In genomic region chr19:18204394-18205179, GRCh38 we compare ENCODE assay signal across 8 cellular contexts. TPM values are rescaled to one million over a fixed set of nuclear protein-coding genes. Genes with fewer than 3 reads are reported as not detected.
DNase-seq lines count a peak whose midpoint lies in the region; ATAC-seq, FAIRE-seq and TF ChIP-seq lines count a peak whose summit lies in the region.

No MANE protein-coding gene starts in this region.

- peak overlapping the region; percentile 84 for H2AFZ ChIP-seq in GM12878 (ENCODE audit: control insufficient read depth, low read depth, low read length)
- peak overlapping the region; percentile 85 for H2AFZ ChIP-seq in keratinocyte (ENCODE audit: control insufficient read depth, low read length)

- H3K27ac ChIP-seq in 22Rv1 (peak overlapping the region; percentile 49; the same call in 1 of the 2 replicates), GM12878 (ENCODE audit: control insufficient read depth, insufficient read depth) (peak overlapping the region; percentile 68), keratinocyte (ENCODE audit: control insufficient read depth, insufficient read depth, low read length) (peak overlapping the region; percentile 80)

- H4K20me1 ChIP-seq in GM12878 (ENCODE audit: control insufficient read depth, insufficient read depth), result no peaks in the 10 kb centered on the region
- no peaks in the 10 kb centered on the region for H4K20me1 ChIP-seq in keratinocyte (ENCODE audit: control insufficient read depth, extremely low read depth, insufficient read depth, low read length)

- H3K4me2 ChIP-seq in GM12878 (ENCODE audit: control insufficient read depth, insufficient read depth), result peak overlapping the region; percentile 62
- peak overlapping the region; percentile 97 for H3K4me2 ChIP-seq in keratinocyte (ENCODE audit: control insufficient read depth, extremely low read depth, insufficient read depth, low read depth, low read length)

- ATAC-seq in HG03045 (IDR thresholded peaks at IDR 0.05; ENCODE audit: unreplicated experiment), result peak; percentile 21
- ATAC-seq in GM12878, result peak; percentile 7
- ATAC-seq in stimulated activated memory B cell treated with anti-CD40 and anti-IgM and Interleukin-4, amounts not matched to agents 10 μg/mL and 1 μg/mL and 100 μg/mL, for 72 hours, result peak; percentile 31

- H3K27me3 Mint-ChIP-seq in stimulated activated memory B cell treated with anti-CD40 and anti-IgM and Interleukin-4, amounts not matched to agents 10 μg/mL and 1 μg/mL and 100 μg/mL, for 72 hours, result peaks cover 9% of the 10 kb centered on the region

- H3K4me3 Mint-ChIP-seq in stimulated activated memory B cell treated with anti-CD40 and anti-IgM and Interleukin-4, amounts not matched to agents 10 μg/mL and 1 μg/mL and 100 μg/mL, for 72 hours, result peak overlapping the region; percentile 86

- H3K36me3 ChIP-seq in GM12878 (ENCODE audit: control insufficient read depth in 2 of 2, insufficient read depth in 2 of 2, low read length in 1 of 2) (peaks cover 0 to 3% of the 10 kb centered on the region in 2 experiments; a peak in 2 of 4 replicates), keratinocyte (ENCODE audit: control insufficient read depth in 2 of 2, extremely low read depth in 1 of 2, insufficient read depth in 2 of 2, low read length in 2 of 2) (no peaks in the 10 kb centered on the region)

- peaks cover 44% of the 10 kb centered on the region for H3K4me1 Mint-ChIP-seq in stimulated activated memory B cell treated with anti-CD40 and anti-IgM and Interleukin-4, amounts not matched to agents 10 μg/mL and 1 μg/mL and 100 μg/mL, for 72 hours

- H3K9ac ChIP-seq in GM12878 (ENCODE audit: control insufficient read depth, insufficient read depth, low read length) (peak overlapping the region; percentile 84), keratinocyte (ENCODE audit: control insufficient read depth, extremely low read depth, insufficient read depth, low read length) (peak overlapping the region; percentile 77)

- peak overlapping the region; percentile 81 for H3K27ac Mint-ChIP-seq in stimulated activated memory B cell treated with anti-CD40 and anti-IgM and Interleukin-4, amounts not matched to agents 10 μg/mL and 1 μg/mL and 100 μg/mL, for 72 hours

- TSS peak; percentile 95 for BruUV-seq in GM12878 (replicated peaks; lab: Mats Ljungman, UMichigan)

- TF ChIP-seq POLR2A in GM12878 (IDR thresholded peaks at IDR 0.05; ENCODE audit: low read depth, low read length), result no peak

- SMC1A ChIA-PET in GM12878 (lab: Charles Lee; ENCODE audit: uncharacterized antibody, unreplicated experiment), result interaction anchor here (0.7 to 9.5 kb wide), 20 partner anchors 10 to 206 kb away, joined by 3 to 121 read pairs (median 4); partner anchors contain the start of gene MPV17L2

- CTCF ChIA-PET in GM12878 (lab: Yijun Ruan, JAX), result interaction anchor here (0.6 to 11.7 kb wide), 17 partner anchors 12 to 250 kb away, joined by 3 to 213 read pairs (median 4); partner anchors contain the start of genes LSM4, MPV17L2 and PDE4C

- no peak for FAIRE-seq in GM12878 (lab: Jason Lieb, UNC)
- no peak for FAIRE-seq in keratinocyte (lab: Jason Lieb, UNC)

- RAD21 ChIA-PET in GM12878 (lab: Charles Lee; ENCODE audit: unreplicated experiment), result interaction anchor here (0.8 to 8.1 kb wide), 19 partner anchors 10 to 215 kb away, joined by 3 to 175 read pairs (median 5); partner anchors contain the start of genes JUND, MPV17L2, PIK3R2 and SSBP4

- no peaks in the 10 kb centered on the region for H3K9me1 ChIP-seq in keratinocyte (ENCODE audit: control insufficient read depth, extremely low read depth, insufficient read depth, low read length)

- H3K27me3 ChIP-seq in GM12878 (replicated peaks in 1 of 2; ENCODE audit: control insufficient read depth in 2 of 2, insufficient read depth in 2 of 2, low read length in 1 of 2) (no peaks in the 10 kb centered on the region), keratinocyte (ENCODE audit: control insufficient read depth, extremely low read depth, insufficient read depth, low read length) (peaks cover 2% of the 10 kb centered on the region)

- DNase-seq in RPMI7951 (ENCODE audit: low read depth) (peak; percentile 33), GM12878 (ENCODE audit: low read depth, low spot score) (no peak), keratinocyte (ENCODE audit: low read depth, low spot score) (no peak), GM10266 (ENCODE audit: extremely low spot score) (no peak)

- intact Hi-C loops in GM12878 (cut with micrococcal nuclease; ENCODE audit: unreplicated experiment), result loop anchor here (5.0 to 10.0 kb wide), 2 partner anchors 123 to 210 kb away; partner anchors contain the start of gene SSBP4

- no peaks in the 10 kb centered on the region for H3K9me3 ChIP-seq in GM12878 (replicated peaks; ENCODE audit: control insufficient read depth, insufficient read depth, low read length)
- H3K9me3 ChIP-seq in keratinocyte (ENCODE audit: control insufficient read depth, low read depth, low read length), result no peaks in the 10 kb centered on the region

- in situ Hi-C loops in GM12878 (cut with MboI), result loop anchor here (5.0 kb wide), 1 partner anchor 43 kb away; no protein-coding TSS in a partner anchor

- TF ChIP-seq RAD21 in GM12878 (IDR thresholded peaks at IDR 0.05; ENCODE audit: insufficient read depth, low read depth, low read length), result no peak

- peaks cover 6% of the 10 kb centered on the region for H3K36me3 Mint-ChIP-seq in stimulated activated memory B cell treated with anti-CD40 and anti-IgM and Interleukin-4, amounts not matched to agents 10 μg/mL and 1 μg/mL and 100 μg/mL, for 72 hours

- no peaks in the 10 kb centered on the region for H3K9me3 Mint-ChIP-seq in stimulated activated memory B cell treated with anti-CD40 and anti-IgM and Interleukin-4, amounts not matched to agents 10 μg/mL and 1 μg/mL and 100 μg/mL, for 72 hours

- H3K4me3 ChIP-seq in GM12875 (ENCODE audit: low read depth, low read length) (peak overlapping the region; percentile 41), GM12878 (peak overlapping the region; percentile 86), keratinocyte (ENCODE audit: control insufficient read depth in 2 of 3, extremely low read depth in 1 of 3, insufficient read depth in 2 of 3, low read depth in 1 of 3, low read length in 3 of 3) (peak overlapping the region; percentile 51 to 94 (median 86))

- dilution Hi-C loops in keratinocyte (cut with MboI; ENCODE audit: extremely low pct_ligation_motif_present, low sequenced_read_pairs), result no loop called here

- POLR2A ChIA-PET in GM12878 (lab: Charles Lee), result interaction anchor here (0.5 to 3.4 kb wide), 19 partner anchors 10 to 213 kb away, joined by 3 to 29 read pairs (median 5); partner anchors contain the start of genes JUND, LSM4, MPV17L2 and PDE4C

- whole genome bisulfite sequencing in GM12878 (ENCODE audit: insufficient coverage, insufficient replicate concordance, low lambda C conversion rate, missing lambda C conversion rate), result under 1% methylated on average over 22 of the region's 22 CpGs

- H3K79me2 ChIP-seq in GM12878 (ENCODE audit: control insufficient read depth, insufficient read depth, low read length) (peaks cover 9% of the 10 kb centered on the region), keratinocyte (ENCODE audit: control insufficient read depth, insufficient read depth, low read length) (no peaks in the 10 kb centered on the region)

- H3K4me1 ChIP-seq in GM12878 (ENCODE audit: control insufficient read depth, insufficient read depth, low read length), result peaks cover 6% of the 10 kb centered on the region
- peaks cover 20% of the 10 kb centered on the region for H3K4me1 ChIP-seq in keratinocyte (ENCODE audit: control insufficient read depth, extremely low read depth, insufficient read depth, low read length)

- TF ChIP-seq CTCF in 22Rv1 (IDR thresholded peaks at IDR 0.05) (no peak), GM12875 (IDR thresholded peaks at IDR 0.05; ENCODE audit: borderline replicate concordance, insufficient read depth, low read depth, low read length) (no peak), GM12878 (IDR thresholded peaks at IDR 0.05 in 2 of 3, conservative IDR thresholded peaks at IDR 0.05 in 1 of 3; ENCODE audit: control insufficient read depth in 2 of 3, extremely low read depth in 1 of 3, insufficient read depth in 1 of 3, low read depth in 3 of 3, low read length in 3 of 3) (no peak), keratinocyte (optimal IDR thresholded peaks at IDR 0.05 in 1 of 3, IDR thresholded peaks at IDR 0.05 in 1 of 3, conservative IDR thresholded peaks at IDR 0.05 in 1 of 3; ENCODE audit: extremely low read depth in 1 of 3, insufficient read depth in 2 of 3, low read length in 3 of 3) (no peak), GM10266 (IDR thresholded peaks at IDR 0.05; ENCODE audit: control insufficient read depth, insufficient read depth, low read depth, missing control alignments) (no peak)

- TF ChIP-seq EP300 in GM12878 (IDR thresholded peaks at IDR 0.05; ENCODE audit: borderline replicate concordance in 1 of 2, control insufficient read depth in 1 of 2, low read depth in 2 of 2, low read length in 2 of 2), result no peak

RNA-seq across cellular contexts. Expression of gene RAB3A, which starts 0.7 kb away (rescaled TPM):
- total RNA-seq in RPMI7951 (2014; rRNA removed; shearing (Covaris generic)), result 1.7 and 3.6 TPM in 2 replicates
- 9.4 and 18.2 TPM in 2 replicates for total RNA-seq in GM12878 (2013; cell fraction: nucleolus; rRNA removed)
- 0.98 and 1.2 TPM in 2 replicates for total RNA-seq in GM12878 (2014; rRNA removed)
- 0.51 and 0.67 TPM in 2 replicates for total RNA-seq in GM12878 (2014; rRNA removed; fragmentation: Illumina TruSeq; extraction: Trizol)
- total RNA-seq in GM12878 (2021), result 2.9 and 3.5 TPM in 2 replicates
- polyA plus RNA-seq in GM12878 (2011; ENCODE audit: low read depth), result 0.73 TPM
- 1.3 and 2.8 TPM in 2 replicates for polyA plus RNA-seq in GM12878 (2011; rRNA removed)
- polyA plus RNA-seq in GM12878 (2011; cell fraction: cytosol; rRNA removed), result 3.9 and 4.9 TPM in 2 replicates
- 9.4 and 10.2 TPM in 2 replicates for polyA plus RNA-seq in GM12878 (2011; cell fraction: nucleus; rRNA removed)
- polyA plus RNA-seq in GM12878 (2012), result 1.5 and 3.5 TPM in 2 replicates
- 0.54 and 1.1 TPM in 2 replicates for polyA plus RNA-seq in GM12878 (2014; fragmentation: Illumina TruSeq; extraction: Trizol)
- polyA plus RNA-seq in GM12878 (2014; fragmentation: Nextera tagmentation; extraction: Ambion mirVana), result under 1 TPM in 1 of 2 experiments, not detected in 1; 0.07 TPM
- polyA plus RNA-seq in GM12878 (2014; rRNA removed), result 1.0 and 2.5 TPM in 2 replicates
- polyA plus RNA-seq in GM12878 (2016; fragmentation: Nextera tagmentation; extraction: Ambion mirVana), result 1 to 10 TPM; 1.6 to 2.0 TPM
- polyA minus RNA-seq in GM12878 (2011; rRNA and poly(A)+ RNA removed), result 13.7 and 23.1 TPM in 2 replicates
- 3.7 and 6.1 TPM in 2 replicates for polyA minus RNA-seq in GM12878 (2011; cell fraction: cytosol; rRNA and poly(A)+ RNA removed)
- 8.9 and 16.6 TPM in 2 replicates for polyA minus RNA-seq in GM12878 (2011; cell fraction: nucleus; rRNA and poly(A)+ RNA removed)
- 0.30 to 0.92 TPM (median 0.56 TPM) in 3 replicates for polyA plus RNA-seq in keratinocyte
- 0.46 TPM for polyA plus RNA-seq in keratinocyte (2011; ENCODE audit: low read depth)
- 0.46 and 0.86 TPM in 2 replicates for polyA plus RNA-seq in keratinocyte (2011; cell fraction: cytosol; rRNA removed)
- 0.55 and 0.56 TPM in 2 replicates for polyA plus RNA-seq in keratinocyte (2011; cell fraction: nucleus; rRNA removed)
- 0.62 and 1.0 TPM in 2 replicates for polyA plus RNA-seq in keratinocyte (2012; ENCODE audit: low replicate concordance)
- 0.48 to 6.9 TPM (median 4.0 TPM) in 3 replicates for polyA minus RNA-seq in keratinocyte
- 2.1 TPM for polyA minus RNA-seq in keratinocyte (2011; cell fraction: cytosol; rRNA and poly(A)+ RNA removed)
- 0.39 and 0.42 TPM in 2 replicates for polyA minus RNA-seq in keratinocyte (2011; cell fraction: nucleus; rRNA and poly(A)+ RNA removed)

RNA-seq across cellular contexts. Expression of gene MPV17L2, which starts 11.6 kb away (rescaled TPM):
- 18.6 and 23.5 TPM in 2 replicates for total RNA-seq in RPMI7951 (2014; rRNA removed; shearing (Covaris generic))
- 3.3 and 7.4 TPM in 2 replicates for total RNA-seq in GM12878 (2013; cell fraction: nucleolus; rRNA removed)
- total RNA-seq in GM12878 (2014; rRNA removed) (26.7 and 32.0 TPM in 2 replicates), GM12878 (2014; rRNA removed; fragmentation: Illumina TruSeq; extraction: Trizol) (13.6 and 15.4 TPM in 2 replicates), GM12878 (2021) (17.9 and 19.9 TPM in 2 replicates)
- 3.9 TPM for polyA plus RNA-seq in GM12878 (2011; ENCODE audit: low read depth)
- polyA plus RNA-seq in GM12878 (2011; rRNA removed) (7.1 and 17.1 TPM in 2 replicates), GM12878 (2014; fragmentation: Illumina TruSeq; extraction: Trizol) (10.4 and 25.9 TPM in 2 replicates), GM12878 (2014; fragmentation: Nextera tagmentation; extraction: Ambion mirVana) (1 to 10 TPM; 5.1 to 7.7 TPM), GM12878 (2014; rRNA removed) (39.4 and 44.5 TPM in 2 replicates), GM12878 (2016; fragmentation: Nextera tagmentation; extraction: Ambion mirVana) (10 to 100 TPM; 46.2 to 57.2 TPM), keratinocyte (26.3 to 39.8 TPM (median 26.8 TPM) in 3 replicates)
- polyA plus RNA-seq in GM12878 (2011; cell fraction: cytosol; rRNA removed), result 23.4 and 34.7 TPM in 2 replicates
- 12.4 and 16.0 TPM in 2 replicates for polyA plus RNA-seq in GM12878 (2011; cell fraction: nucleus; rRNA removed)
- 8.3 and 8.4 TPM in 2 replicates for polyA plus RNA-seq in GM12878 (2012)
- polyA minus RNA-seq in GM12878 (2011; rRNA and poly(A)+ RNA removed), result 16.2 and 19.9 TPM in 2 replicates
- 6.1 and 7.6 TPM in 2 replicates for polyA minus RNA-seq in GM12878 (2011; cell fraction: cytosol; rRNA and poly(A)+ RNA removed)
- polyA minus RNA-seq in GM12878 (2011; cell fraction: nucleus; rRNA and poly(A)+ RNA removed), result 2.9 and 7.6 TPM in 2 replicates
- 1.7 TPM for polyA plus RNA-seq in keratinocyte (2011; ENCODE audit: low read depth)
- 32.5 and 45.0 TPM in 2 replicates for polyA plus RNA-seq in keratinocyte (2011; cell fraction: cytosol; rRNA removed)
- polyA plus RNA-seq in keratinocyte (2011; cell fraction: nucleus; rRNA removed), result 19.1 and 29.2 TPM in 2 replicates
- 15.8 and 27.7 TPM in 2 replicates for polyA plus RNA-seq in keratinocyte (2012; ENCODE audit: low replicate concordance)
- 22.0 to 49.3 TPM (median 47.2 TPM) in 3 replicates for polyA minus RNA-seq in keratinocyte
- polyA minus RNA-seq in keratinocyte (2011; cell fraction: cytosol; rRNA and poly(A)+ RNA removed), result 34.1 TPM
- 10.8 and 12.0 TPM in 2 replicates for polyA minus RNA-seq in keratinocyte (2011; cell fraction: nucleus; rRNA and poly(A)+ RNA removed)

RNA-seq across cellular contexts. Expression of gene PDE4C, which starts 21.7 kb away (rescaled TPM):
- 0.10 and 0.60 TPM in 2 replicates for total RNA-seq in RPMI7951 (2014; rRNA removed; shearing (Covaris generic))
- total RNA-seq in GM12878 (2013; cell fraction: nucleolus; rRNA removed), result 2.5 and 3.7 TPM in 2 replicates
- 0.28 and 1.1 TPM in 2 replicates for total RNA-seq in GM12878 (2014; rRNA removed)
- total RNA-seq in GM12878 (2014; rRNA removed; fragmentation: Illumina TruSeq; extraction: Trizol), result 0.14 and 0.40 TPM in 2 replicates
- 0.27 and 0.67 TPM in 2 replicates for total RNA-seq in GM12878 (2021)
- 0.26 TPM for polyA plus RNA-seq in GM12878 (2011; ENCODE audit: low read depth)
- 0.19 and 0.43 TPM in 2 replicates for polyA plus RNA-seq in GM12878 (2011; rRNA removed)
- polyA plus RNA-seq in GM12878 (2011; cell fraction: cytosol; rRNA removed), result 0.25 and 0.42 TPM in 2 replicates
- polyA plus RNA-seq in GM12878 (2011; cell fraction: nucleus; rRNA removed), result 1.5 and 2.3 TPM in 2 replicates
- 0.43 and 0.52 TPM in 2 replicates for polyA plus RNA-seq in GM12878 (2012)
- 0.15 TPM in 1 of 2 replicates, not detected in the other for polyA plus RNA-seq in GM12878 (2014; fragmentation: Illumina TruSeq; extraction: Trizol)
- under 1 TPM; 0.08 to 0.13 TPM for polyA plus RNA-seq in GM12878 (2014; fragmentation: Nextera tagmentation; extraction: Ambion mirVana)
- 0.27 and 0.73 TPM in 2 replicates for polyA plus RNA-seq in GM12878 (2014; rRNA removed)
- under 1 TPM; 0.13 to 0.47 TPM for polyA plus RNA-seq in GM12878 (2016; fragmentation: Nextera tagmentation; extraction: Ambion mirVana)
- polyA minus RNA-seq in GM12878 (2011; rRNA and poly(A)+ RNA removed), result 0.41 TPM in 1 of 2 replicates, not detected in the other
- not detected in 2 replicates for polyA minus RNA-seq in GM12878 (2011; cell fraction: cytosol; rRNA and poly(A)+ RNA removed)
- polyA minus RNA-seq in GM12878 (2011; cell fraction: nucleus; rRNA and poly(A)+ RNA removed), result 0.48 and 1.3 TPM in 2 replicates
- polyA plus RNA-seq in keratinocyte, result 0.03 TPM in 1 of 3 replicates, not detected in the others
- polyA plus RNA-seq in keratinocyte (2011; ENCODE audit: low read depth), result not detected
- polyA plus RNA-seq in keratinocyte (2011; cell fraction: cytosol; rRNA removed), result not detected in 2 replicates
- 0.20 and 0.31 TPM in 2 replicates for polyA plus RNA-seq in keratinocyte (2011; cell fraction: nucleus; rRNA removed)
- polyA plus RNA-seq in keratinocyte (2012; ENCODE audit: low replicate concordance), result not detected in 2 replicates
- polyA minus RNA-seq in keratinocyte, result not detected in 3 replicates
- polyA minus RNA-seq in keratinocyte (2011; cell fraction: cytosol; rRNA and poly(A)+ RNA removed), result not detected
- polyA minus RNA-seq in keratinocyte (2011; cell fraction: nucleus; rRNA and poly(A)+ RNA removed), result not detected in 2 replicates

RNA-seq across cellular contexts. Expression of gene IFI30, which starts 31.0 kb away (rescaled TPM):
- total RNA-seq in RPMI7951 (2014; rRNA removed; shearing (Covaris generic)), result 56.0 and 69.6 TPM in 2 replicates
- total RNA-seq in GM12878 (2013; cell fraction: nucleolus; rRNA removed), result 168 and 207 TPM in 2 replicates
- 747 and 845 TPM in 2 replicates for total RNA-seq in GM12878 (2014; rRNA removed)
- 221 and 225 TPM in 2 replicates for total RNA-seq in GM12878 (2014; rRNA removed; fragmentation: Illumina TruSeq; extraction: Trizol)
- total RNA-seq in GM12878 (2021), result 301 and 314 TPM in 2 replicates
- 218 TPM for polyA plus RNA-seq in GM12878 (2011; ENCODE audit: low read depth)
- polyA plus RNA-seq in GM12878 (2011; rRNA removed), result 232 and 365 TPM in 2 replicates
- polyA plus RNA-seq in GM12878 (2011; cell fraction: cytosol; rRNA removed), result 606 and 650 TPM in 2 replicates
- polyA plus RNA-seq in GM12878 (2011; cell fraction: nucleus; rRNA removed), result 189 and 350 TPM in 2 replicates
- 260 and 337 TPM in 2 replicates for polyA plus RNA-seq in GM12878 (2012)
- 147 and 257 TPM in 2 replicates for polyA plus RNA-seq in GM12878 (2014; fragmentation: Illumina TruSeq; extraction: Trizol)
- 1,000 to 10,000 TPM; 1,054 to 1,112 TPM for polyA plus RNA-seq in GM12878 (2014; fragmentation: Nextera tagmentation; extraction: Ambion mirVana)
- polyA plus RNA-seq in GM12878 (2014; rRNA removed), result 492 and 678 TPM in 2 replicates
- polyA plus RNA-seq in GM12878 (2016; fragmentation: Nextera tagmentation; extraction: Ambion mirVana), result 100 to 1,000 TPM; 445 to 456 TPM
- polyA minus RNA-seq in GM12878 (2011; rRNA and poly(A)+ RNA removed), result 327 and 421 TPM in 2 replicates
- polyA minus RNA-seq in GM12878 (2011; cell fraction: cytosol; rRNA and poly(A)+ RNA removed), result 126 and 162 TPM in 2 replicates
- 67.9 and 87.0 TPM in 2 replicates for polyA minus RNA-seq in GM12878 (2011; cell fraction: nucleus; rRNA and poly(A)+ RNA removed)
- polyA plus RNA-seq in keratinocyte, result 28.1 to 72.7 TPM (median 31.3 TPM) in 3 replicates
- 1.4 TPM for polyA plus RNA-seq in keratinocyte (2011; ENCODE audit: low read depth)
- polyA plus RNA-seq in keratinocyte (2011; cell fraction: cytosol; rRNA removed), result 35.2 and 51.3 TPM in 2 replicates
- polyA plus RNA-seq in keratinocyte (2011; cell fraction: nucleus; rRNA removed), result 40.5 and 44.3 TPM in 2 replicates
- polyA plus RNA-seq in keratinocyte (2012; ENCODE audit: low replicate concordance), result 24.7 and 25.7 TPM in 2 replicates
- 17.7 to 74.4 TPM (median 35.2 TPM) in 3 replicates for polyA minus RNA-seq in keratinocyte
- polyA minus RNA-seq in keratinocyte (2011; cell fraction: cytosol; rRNA and poly(A)+ RNA removed), result 50.3 TPM
- 16.6 and 30.2 TPM in 2 replicates for polyA minus RNA-seq in keratinocyte (2011; cell fraction: nucleus; rRNA and poly(A)+ RNA removed)

RNA-seq across cellular contexts. Expression of gene PIK3R2, which starts 51.6 kb away (rescaled TPM):
- 11.3 and 11.7 TPM in 2 replicates for total RNA-seq in RPMI7951 (2014; rRNA removed; shearing (Covaris generic))
- total RNA-seq in GM12878 (2013; cell fraction: nucleolus; rRNA removed), result 11.5 and 13.9 TPM in 2 replicates
- 6.3 and 8.0 TPM in 2 replicates for total RNA-seq in GM12878 (2014; rRNA removed)
- 1.9 and 3.9 TPM in 2 replicates for total RNA-seq in GM12878 (2014; rRNA removed; fragmentation: Illumina TruSeq; extraction: Trizol)
- total RNA-seq in GM12878 (2021), result 22.6 and 23.3 TPM in 2 replicates
- 4.0 TPM for polyA plus RNA-seq in GM12878 (2011; ENCODE audit: low read depth)
- 2.9 and 6.4 TPM in 2 replicates for polyA plus RNA-seq in GM12878 (2011; rRNA removed)
- 5.3 and 6.3 TPM in 2 replicates for polyA plus RNA-seq in GM12878 (2011; cell fraction: cytosol; rRNA removed)
- 10.3 and 15.7 TPM in 2 replicates for polyA plus RNA-seq in GM12878 (2011; cell fraction: nucleus; rRNA removed)
- polyA plus RNA-seq in GM12878 (2012), result 6.4 and 8.5 TPM in 2 replicates
- 0.73 and 3.4 TPM in 2 replicates for polyA plus RNA-seq in GM12878 (2014; fragmentation: Illumina TruSeq; extraction: Trizol)
- polyA plus RNA-seq in GM12878 (2014; fragmentation: Nextera tagmentation; extraction: Ambion mirVana), result under 1 TPM; 0.26 to 0.75 TPM
- 5.2 and 5.8 TPM in 2 replicates for polyA plus RNA-seq in GM12878 (2014; rRNA removed)
- 1 to 10 TPM; 1.1 TPM for polyA plus RNA-seq in GM12878 (2016; fragmentation: Nextera tagmentation; extraction: Ambion mirVana)
- polyA minus RNA-seq in GM12878 (2011; rRNA and poly(A)+ RNA removed), result 6.4 and 9.5 TPM in 2 replicates
- polyA minus RNA-seq in GM12878 (2011; cell fraction: cytosol; rRNA and poly(A)+ RNA removed), result 2.9 and 8.8 TPM in 2 replicates
- polyA minus RNA-seq in GM12878 (2011; cell fraction: nucleus; rRNA and poly(A)+ RNA removed), result 2.1 and 3.8 TPM in 2 replicates
- 12.4 to 19.6 TPM (median 13.9 TPM) in 3 replicates for polyA plus RNA-seq in keratinocyte
- 17.3 TPM for polyA plus RNA-seq in keratinocyte (2011; ENCODE audit: low read depth)
- polyA plus RNA-seq in keratinocyte (2011; cell fraction: cytosol; rRNA removed), result 14.3 and 24.9 TPM in 2 replicates
- 20.3 and 26.5 TPM in 2 replicates for polyA plus RNA-seq in keratinocyte (2011; cell fraction: nucleus; rRNA removed)
- polyA plus RNA-seq in keratinocyte (2012; ENCODE audit: low replicate concordance), result 10.5 and 37.4 TPM in 2 replicates
- polyA minus RNA-seq in keratinocyte, result 16.5 to 28.9 TPM (median 25.3 TPM) in 3 replicates
- 30.9 TPM for polyA minus RNA-seq in keratinocyte (2011; cell fraction: cytosol; rRNA and poly(A)+ RNA removed)
- polyA minus RNA-seq in keratinocyte (2011; cell fraction: nucleus; rRNA and poly(A)+ RNA removed), result 17.0 and 22.8 TPM in 2 replicates
